In genomic region chr19:12085074-12085818, GRCh38 we compare ENCODE assay signal across 13 cellular contexts. TPM values are rescaled to one million over a fixed set of nuclear protein-coding genes. Genes with fewer than 3 reads are reported as not detected.
DNase-seq lines count a peak whose midpoint lies in the region; ATAC-seq, FAIRE-seq and TF ChIP-seq lines count a peak whose summit lies in the region.
"Had no signal": no experiment of that assay in that cellular context is flagged by ENCODE, and none has a peak within 500 bp of the region (broad histone marks: within the 10 kb centered on the region; RNA-seq: fewer than 3 reads in every experiment).

No MANE protein-coding gene starts in this region.

- BruUV-seq in HepG2 (replicated peaks; lab: Mats Ljungman, UMichigan): no TSS peak

- intact Hi-C loops in HepG2 (cut with micrococcal nuclease; ENCODE audit: unreplicated experiment) (no loop called here), right lobe of liver (cut with DNase I) (no loop called here)

- POLR2A ChIA-PET in HepG2 (lab: Yijun Ruan, JAX): no interaction called here

- WGBS in HepG2 (ENCODE audit: low lambda C conversion rate): 47% methylated on average over 5 of the region's 5 CpGs
- WGBS in right lobe of liver (ENCODE audit: insufficient coverage, low coverage, low lambda C conversion rate, missing lambda C conversion rate): 84% methylated on average over 5 of the region's 5 CpGs

- H3K9me3 ChIP-seq in HepG2 (ENCODE audit: low read length) (0 out of 2 replicates have a peak, but pooled peaks cover 5% of the 10 kb centered on the region), right lobe of liver (peaks cover 0 to 22% (median 5%) of the 10 kb centered on the region in 4 donors)
- H3K9me3 ChIP-seq: Caco-2 had no signal

- no peak overlapping the region for H3K9ac ChIP-seq in HepG2 (ENCODE audit: insufficient read depth, low read depth, low read length)

- TF ChIP-seq CTCF in HepG2 (CRISPR knock-in tag; IDR thresholded peaks at IDR 0.05) (no peak), right lobe of liver (IDR thresholded peaks at IDR 0.05) (no peak), bronchial epithelial cell (IDR thresholded peaks at IDR 0.05; ENCODE audit: insufficient read depth, low read length, severe bottlenecking) (no peak)

- H4K20me1 ChIP-seq in HepG2 (ENCODE audit: insufficient read depth, low read length): no peaks in the 10 kb centered on the region

- H3K27ac ChIP-seq in HepG2 (ENCODE audit: extremely low read length, insufficient read depth, low read length) (no peak overlapping the region), right lobe of liver (no peak overlapping the region)

- no peak for FAIRE-seq in HepG2 (lab: Jason Lieb, UNC)
- FAIRE-seq in bronchial epithelial cell (lab: Jason Lieb, UNC): no peak

- ATAC-seq in HepG2: no peak
- ATAC-seq in right lobe of liver: no peak
- ATAC-seq in GM18867 (IDR thresholded peaks at IDR 0.05; ENCODE audit: unreplicated experiment): no peak

- TF ChIP-seq POLR2A in HepG2 (IDR thresholded peaks at IDR 0.05; ENCODE audit: insufficient read depth in 1 of 2, low read depth in 2 of 2, low read length in 2 of 2) (no peak), right lobe of liver (IDR thresholded peaks at IDR 0.05) (no peak)

- no peaks in the 10 kb centered on the region for H3K36me3 ChIP-seq in HepG2 (replicated peaks in 1 of 2; ENCODE audit: control insufficient read depth in 1 of 2, insufficient read depth in 2 of 2, low read length in 2 of 2)
- H3K36me3 ChIP-seq in right lobe of liver: no peaks in the 10 kb centered on the region
- H3K36me3 ChIP-seq in bronchial epithelial cell (ENCODE audit: control insufficient read depth, insufficient read depth, low read length): no peaks in the 10 kb centered on the region

- in situ Hi-C loops in HepG2 (cut with HindIII; ENCODE audit: extremely low pct_ligation_motif_present, low pct_unique_long_range_greater_than_20kb): no loop called here

- DNase-seq in HepG2 (ENCODE audit: low spot score): no peak
- no peak for DNase-seq in right lobe of liver
- DNase-seq in M059J (ENCODE audit: low read depth): peak; percentile 9
- peak; percentile 33 for DNase-seq in bronchial epithelial cell (ENCODE audit: low read depth)
- DNase-seq in NCI-H1105 treated with DMSO at 0.1 percent for 48 hours (lab: John Stamatoyannopoulos, UW): no peak
- DNase-seq: Caco-2; CD8-positive, alpha-beta memory T cell; GOT3; H9 had no signal

- no peak for TF ChIP-seq EP300 in HepG2 (IDR thresholded peaks at IDR 0.05; ENCODE audit: low read depth in 2 of 2, low read length in 2 of 2)
- TF ChIP-seq EP300 in HepG2 (CRISPR knock-in tag; IDR thresholded peaks at IDR 0.05; ENCODE audit: borderline replicate concordance): no peak

- H3K27me3 ChIP-seq in HepG2 (ENCODE audit: control insufficient read depth in 1 of 2, insufficient read depth in 2 of 2, low read length in 2 of 2) (no peaks in the 10 kb centered on the region), right lobe of liver (no peaks in the 10 kb centered on the region), bronchial epithelial cell (ENCODE audit: control insufficient read depth, insufficient read depth, low read length) (no peaks in the 10 kb centered on the region)

- no peak overlapping the region for H3K4me2 ChIP-seq in HepG2 (ENCODE audit: low read depth, low read length)

- H3K4me3 ChIP-seq in HepG2 (replicated peaks in 1 of 3; ENCODE audit: insufficient read depth in 1 of 3, low read depth in 2 of 3, low read length in 3 of 3) (no peak overlapping the region), right lobe of liver (no peak overlapping the region), bronchial epithelial cell (ENCODE audit: low read depth, low read length) (no peak overlapping the region)

- CTCF ChIA-PET in HepG2 (lab: Yijun Ruan, JAX; ENCODE audit: low intra/inter-chr PET ratio, low total read pairs): no interaction called here

- no peak overlapping the region for H2AFZ ChIP-seq in HepG2 (ENCODE audit: low read length)

- TF ChIP-seq RAD21 in HepG2 (CRISPR knock-in tag; IDR thresholded peaks at IDR 0.05): no peak

- H3K4me1 ChIP-seq in HepG2 (ENCODE audit: insufficient read depth, low read length) (no peaks in the 10 kb centered on the region), right lobe of liver (no peaks in the 10 kb centered on the region)
- H3K4me1 ChIP-seq: Caco-2 had no signal

- no peaks in the 10 kb centered on the region for H3K79me2 ChIP-seq in HepG2 (ENCODE audit: insufficient read depth, low read length)

RNA-seq across cellular contexts. Expression of gene ZNF844, which starts 20.7 kb away (rescaled TPM):
- total RNA-seq in HepG2 (2016; rRNA removed; fragmentation: Illumina TruSeq; extraction: Trizol) (3.2 and 6.0 TPM in 2 replicates), right lobe of liver (1 to 10 TPM; 2.2 to 8.6 (median 3.1) TPM), bronchial epithelial cell (1.6 and 4.1 TPM in 2 replicates)
- total RNA-seq in HepG2 (2016; cell fraction: cytosol; rRNA removed; fragmentation: Illumina TruSeq; extraction: Trizol; ENCODE audit: low read depth): 0.40 and 0.44 TPM in 2 replicates
- total RNA-seq in HepG2 (2016; cell fraction: insoluble cytoplasmic fraction; rRNA removed; fragmentation: Illumina TruSeq; extraction: Trizol): 3.6 and 4.1 TPM in 2 replicates
- 1.1 and 1.6 TPM in 2 replicates for total RNA-seq in HepG2 (2016; cell fraction: membrane; rRNA removed; fragmentation: Illumina TruSeq; extraction: Trizol)
- total RNA-seq in HepG2 (2016; cell fraction: nucleus; rRNA removed; fragmentation: Illumina TruSeq; extraction: Trizol): 3.7 and 4.7 TPM in 2 replicates
- 0.90 and 1.0 TPM in 2 replicates for polyA plus RNA-seq in HepG2 (2011; rRNA removed)
- 0.48 and 0.69 TPM in 2 replicates for polyA plus RNA-seq in HepG2 (2011; cell fraction: cytosol; rRNA removed)
- polyA plus RNA-seq in HepG2 (2011; cell fraction: nucleus; rRNA removed): 0.95 and 1.3 TPM in 2 replicates
- polyA plus RNA-seq in HepG2 (2012): 0.86 and 0.88 TPM in 2 replicates
- polyA plus RNA-seq in HepG2 (2016; cell fraction: cytosol; fragmentation: Illumina TruSeq; extraction: Trizol; ENCODE audit: low read depth): 0.11 and 0.16 TPM in 2 replicates
- 1.7 and 1.9 TPM in 2 replicates for polyA plus RNA-seq in HepG2 (2016; cell fraction: insoluble cytoplasmic fraction; fragmentation: Illumina TruSeq; extraction: Trizol; ENCODE audit: low read depth)
- polyA plus RNA-seq in HepG2 (2016; cell fraction: membrane; fragmentation: Illumina TruSeq; extraction: Trizol; ENCODE audit: low read depth): 0.32 and 0.49 TPM in 2 replicates
- polyA plus RNA-seq in HepG2 (2016; cell fraction: nucleus; fragmentation: Illumina TruSeq; extraction: Trizol; ENCODE audit: insufficient read depth, low read depth): 3.0 and 3.1 TPM in 2 replicates
- polyA minus RNA-seq in HepG2 (2011; rRNA and poly(A)+ RNA removed; ENCODE audit: low replicate concordance): 0.02 and 2.0 TPM in 2 replicates
- polyA minus RNA-seq in HepG2 (2011; cell fraction: cytosol; rRNA and poly(A)+ RNA removed): 1.2 TPM in 2 replicates
- polyA minus RNA-seq in HepG2 (2011; cell fraction: nucleus; rRNA and poly(A)+ RNA removed): 5.0 and 6.2 TPM in 2 replicates
- total RNA-seq in M059J (2014; rRNA removed; shearing (Covaris generic)): 2.5 and 3.9 TPM in 2 replicates

RNA-seq across cellular contexts. Expression of gene ZNF878, which starts 32.5 kb away (rescaled TPM):
- 5.2 and 6.4 TPM in 2 replicates for total RNA-seq in HepG2 (2016; rRNA removed; fragmentation: Illumina TruSeq; extraction: Trizol)
- 1.3 and 1.9 TPM in 2 replicates for total RNA-seq in HepG2 (2016; cell fraction: cytosol; rRNA removed; fragmentation: Illumina TruSeq; extraction: Trizol; ENCODE audit: low read depth)
- total RNA-seq in HepG2 (2016; cell fraction: insoluble cytoplasmic fraction; rRNA removed; fragmentation: Illumina TruSeq; extraction: Trizol): 5.5 and 5.8 TPM in 2 replicates
- 2.1 and 3.0 TPM in 2 replicates for total RNA-seq in HepG2 (2016; cell fraction: membrane; rRNA removed; fragmentation: Illumina TruSeq; extraction: Trizol)
- total RNA-seq in HepG2 (2016; cell fraction: nucleus; rRNA removed; fragmentation: Illumina TruSeq; extraction: Trizol): 6.1 and 6.9 TPM in 2 replicates
- 0.46 and 0.52 TPM in 2 replicates for polyA plus RNA-seq in HepG2 (2011; rRNA removed)
- polyA plus RNA-seq in HepG2 (2011; cell fraction: cytosol; rRNA removed): 0.10 and 0.13 TPM in 2 replicates
- 0.59 and 0.92 TPM in 2 replicates for polyA plus RNA-seq in HepG2 (2011; cell fraction: nucleus; rRNA removed)
- 0.59 and 0.67 TPM in 2 replicates for polyA plus RNA-seq in HepG2 (2012)
- polyA plus RNA-seq in HepG2 (2016; cell fraction: cytosol; fragmentation: Illumina TruSeq; extraction: Trizol; ENCODE audit: low read depth): 0.17 and 0.23 TPM in 2 replicates
- polyA plus RNA-seq in HepG2 (2016; cell fraction: insoluble cytoplasmic fraction; fragmentation: Illumina TruSeq; extraction: Trizol; ENCODE audit: low read depth): 2.0 and 2.3 TPM in 2 replicates
- polyA plus RNA-seq in HepG2 (2016; cell fraction: membrane; fragmentation: Illumina TruSeq; extraction: Trizol; ENCODE audit: low read depth): 0.21 and 0.30 TPM in 2 replicates
- polyA plus RNA-seq in HepG2 (2016; cell fraction: nucleus; fragmentation: Illumina TruSeq; extraction: Trizol; ENCODE audit: insufficient read depth, low read depth): 2.1 and 2.6 TPM in 2 replicates
- polyA minus RNA-seq in HepG2 (2011; rRNA and poly(A)+ RNA removed; ENCODE audit: low replicate concordance): 0.64 TPM in 1 of 2 replicates, not detected in the other
- 0.62 and 0.79 TPM in 2 replicates for polyA minus RNA-seq in HepG2 (2011; cell fraction: cytosol; rRNA and poly(A)+ RNA removed)
- polyA minus RNA-seq in HepG2 (2011; cell fraction: nucleus; rRNA and poly(A)+ RNA removed): 6.6 and 6.7 TPM in 2 replicates
- under 1 TPM in 4 of 6 experiments, not detected in 2; 0.29 to 0.32 (median 0.31) TPM for total RNA-seq in right lobe of liver
- 0.74 and 1.1 TPM in 2 replicates for total RNA-seq in M059J (2014; rRNA removed; shearing (Covaris generic))
- total RNA-seq in bronchial epithelial cell: 0.13 TPM in 1 of 2 replicates, not detected in the other
- total RNA-seq: HT1080 had no signal
- polyA plus RNA-seq: BJ, CD14-positive monocyte had no signal

RNA-seq across cellular contexts. Expression of gene ZNF433, which starts 49.8 kb away (rescaled TPM):
- 4.9 and 5.8 TPM in 2 replicates for total RNA-seq in HepG2 (2016; rRNA removed; fragmentation: Illumina TruSeq; extraction: Trizol)
- total RNA-seq in HepG2 (2016; cell fraction: cytosol; rRNA removed; fragmentation: Illumina TruSeq; extraction: Trizol; ENCODE audit: low read depth): 0.44 and 1.4 TPM in 2 replicates
- 4.8 and 7.4 TPM in 2 replicates for total RNA-seq in HepG2 (2016; cell fraction: insoluble cytoplasmic fraction; rRNA removed; fragmentation: Illumina TruSeq; extraction: Trizol)
- total RNA-seq in HepG2 (2016; cell fraction: membrane; rRNA removed; fragmentation: Illumina TruSeq; extraction: Trizol): 1.4 and 2.8 TPM in 2 replicates
- 5.2 and 5.6 TPM in 2 replicates for total RNA-seq in HepG2 (2016; cell fraction: nucleus; rRNA removed; fragmentation: Illumina TruSeq; extraction: Trizol)
- polyA plus RNA-seq in HepG2 (2011; rRNA removed): 1.4 and 1.8 TPM in 2 replicates
- polyA plus RNA-seq in HepG2 (2011; cell fraction: cytosol; rRNA removed): 0.82 and 1.2 TPM in 2 replicates
- polyA plus RNA-seq in HepG2 (2011; cell fraction: nucleus; rRNA removed): 1.5 and 1.9 TPM in 2 replicates
- polyA plus RNA-seq in HepG2 (2012): 2.0 and 2.4 TPM in 2 replicates
- polyA plus RNA-seq in HepG2 (2016; cell fraction: cytosol; fragmentation: Illumina TruSeq; extraction: Trizol; ENCODE audit: low read depth): 0.45 and 0.66 TPM in 2 replicates
- 4.0 and 5.4 TPM in 2 replicates for polyA plus RNA-seq in HepG2 (2016; cell fraction: insoluble cytoplasmic fraction; fragmentation: Illumina TruSeq; extraction: Trizol; ENCODE audit: low read depth)
- polyA plus RNA-seq in HepG2 (2016; cell fraction: membrane; fragmentation: Illumina TruSeq; extraction: Trizol; ENCODE audit: low read depth): 0.43 and 0.81 TPM in 2 replicates
- 13.0 and 14.6 TPM in 2 replicates for polyA plus RNA-seq in HepG2 (2016; cell fraction: nucleus; fragmentation: Illumina TruSeq; extraction: Trizol; ENCODE audit: insufficient read depth, low read depth)
- polyA minus RNA-seq in HepG2 (2011; rRNA and poly(A)+ RNA removed; ENCODE audit: low replicate concordance): 1.7 TPM in 1 of 2 replicates, not detected in the other
- 1.2 and 2.0 TPM in 2 replicates for polyA minus RNA-seq in HepG2 (2011; cell fraction: cytosol; rRNA and poly(A)+ RNA removed)
- 5.8 and 7.9 TPM in 2 replicates for polyA minus RNA-seq in HepG2 (2011; cell fraction: nucleus; rRNA and poly(A)+ RNA removed)
- total RNA-seq in right lobe of liver: 1 to 10 TPM; 1.1 to 7.4 (median 2.5) TPM
- total RNA-seq in M059J (2014; rRNA removed; shearing (Covaris generic)): 3.4 and 7.4 TPM in 2 replicates
- total RNA-seq in bronchial epithelial cell: 5.5 and 8.8 TPM in 2 replicates
- total RNA-seq: HT1080 had no signal

RNA-seq across cellular contexts. Expression of gene ZNF20, which starts 54.9 kb away (rescaled TPM):
- total RNA-seq in HepG2 (2016; rRNA removed; fragmentation: Illumina TruSeq; extraction: Trizol): 8.0 and 9.7 TPM in 2 replicates
- total RNA-seq in HepG2 (2016; cell fraction: cytosol; rRNA removed; fragmentation: Illumina TruSeq; extraction: Trizol; ENCODE audit: low read depth): 2.7 and 3.1 TPM in 2 replicates
- 5.1 and 6.9 TPM in 2 replicates for total RNA-seq in HepG2 (2016; cell fraction: insoluble cytoplasmic fraction; rRNA removed; fragmentation: Illumina TruSeq; extraction: Trizol)
- 3.9 and 4.1 TPM in 2 replicates for total RNA-seq in HepG2 (2016; cell fraction: membrane; rRNA removed; fragmentation: Illumina TruSeq; extraction: Trizol)
- 8.4 and 11.2 TPM in 2 replicates for total RNA-seq in HepG2 (2016; cell fraction: nucleus; rRNA removed; fragmentation: Illumina TruSeq; extraction: Trizol)
- 1.6 and 2.1 TPM in 2 replicates for polyA plus RNA-seq in HepG2 (2011; rRNA removed)
- polyA plus RNA-seq in HepG2 (2011; cell fraction: cytosol; rRNA removed): 0.81 and 1.1 TPM in 2 replicates
- polyA plus RNA-seq in HepG2 (2011; cell fraction: nucleus; rRNA removed): 1.2 and 2.1 TPM in 2 replicates
- 0.87 and 2.7 TPM in 2 replicates for polyA plus RNA-seq in HepG2 (2012)
- polyA plus RNA-seq in HepG2 (2016; cell fraction: cytosol; fragmentation: Illumina TruSeq; extraction: Trizol; ENCODE audit: low read depth): 1.1 and 1.2 TPM in 2 replicates
- 3.1 and 3.2 TPM in 2 replicates for polyA plus RNA-seq in HepG2 (2016; cell fraction: insoluble cytoplasmic fraction; fragmentation: Illumina TruSeq; extraction: Trizol; ENCODE audit: low read depth)
- polyA plus RNA-seq in HepG2 (2016; cell fraction: membrane; fragmentation: Illumina TruSeq; extraction: Trizol; ENCODE audit: low read depth): 0.98 and 1.8 TPM in 2 replicates
- 1.9 and 6.8 TPM in 2 replicates for polyA plus RNA-seq in HepG2 (2016; cell fraction: nucleus; fragmentation: Illumina TruSeq; extraction: Trizol; ENCODE audit: insufficient read depth, low read depth)
- 0.44 and 2.9 TPM in 2 replicates for polyA minus RNA-seq in HepG2 (2011; rRNA and poly(A)+ RNA removed; ENCODE audit: low replicate concordance)
- 3.0 and 3.2 TPM in 2 replicates for polyA minus RNA-seq in HepG2 (2011; cell fraction: cytosol; rRNA and poly(A)+ RNA removed)
- 5.0 and 6.2 TPM in 2 replicates for polyA minus RNA-seq in HepG2 (2011; cell fraction: nucleus; rRNA and poly(A)+ RNA removed)
- total RNA-seq in right lobe of liver: 1 to 10 TPM in 5 of 6 experiments, under 1 TPM in 1; 0.98 to 2.7 (median 1.5) TPM
- 1.6 and 12.0 TPM in 2 replicates for total RNA-seq in M059J (2014; rRNA removed; shearing (Covaris generic))
- 3.2 and 5.2 TPM in 2 replicates for total RNA-seq in bronchial epithelial cell

Comparison
In these comparisons a context has a peak if more than half of its experiments do, and no peak if none do; other contexts are left out.
1. DNase-seq: peak in M059J (single experiment) and bronchial epithelial cell (single experiment); none in HepG2 (single experiment), right lobe of liver (0 of 3) and NCI-H1105 treated with DMSO at 0.1 percent for 48 hours (single experiment).